ENCODE assay signal across 1 cellular context in the genomic region with DNA sequence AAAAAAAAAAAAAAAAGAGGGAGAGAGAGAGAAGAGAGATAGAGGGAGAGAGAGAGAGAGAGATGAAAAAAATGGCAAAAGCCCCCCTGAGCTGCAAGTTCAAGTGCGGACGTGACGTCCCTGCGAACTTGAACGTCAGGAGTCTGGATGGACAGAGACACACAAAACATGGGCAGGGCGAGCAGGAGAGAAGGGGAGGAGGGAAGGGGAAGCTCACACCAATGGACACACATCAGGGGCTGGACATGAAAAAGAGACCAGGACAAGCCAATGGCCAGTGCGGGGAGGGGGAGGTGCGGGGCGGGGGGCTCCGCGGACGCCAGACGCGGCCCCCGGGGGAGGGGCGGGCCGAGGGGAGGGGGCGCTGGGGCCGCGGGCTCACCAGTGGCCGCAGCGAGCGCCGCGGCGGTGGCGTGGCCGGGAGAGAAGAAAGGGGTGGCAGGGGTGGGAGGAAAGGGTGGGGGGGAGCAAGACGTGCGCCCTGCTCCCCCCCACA.
TF ChIP-seq lines count a peak whose summit lies in the region.

A gene (minus strand): TSS at position 159 of the 496 bp plus-strand sequence. CDS start 384 bp downstream, outside the sequence.

TF ChIP-seq in GM23338, 12 proteins besides CTCF, POLR2A, EP300 and RAD21 (continued from another document):
- TF ChIP-seq, protein P1, sequence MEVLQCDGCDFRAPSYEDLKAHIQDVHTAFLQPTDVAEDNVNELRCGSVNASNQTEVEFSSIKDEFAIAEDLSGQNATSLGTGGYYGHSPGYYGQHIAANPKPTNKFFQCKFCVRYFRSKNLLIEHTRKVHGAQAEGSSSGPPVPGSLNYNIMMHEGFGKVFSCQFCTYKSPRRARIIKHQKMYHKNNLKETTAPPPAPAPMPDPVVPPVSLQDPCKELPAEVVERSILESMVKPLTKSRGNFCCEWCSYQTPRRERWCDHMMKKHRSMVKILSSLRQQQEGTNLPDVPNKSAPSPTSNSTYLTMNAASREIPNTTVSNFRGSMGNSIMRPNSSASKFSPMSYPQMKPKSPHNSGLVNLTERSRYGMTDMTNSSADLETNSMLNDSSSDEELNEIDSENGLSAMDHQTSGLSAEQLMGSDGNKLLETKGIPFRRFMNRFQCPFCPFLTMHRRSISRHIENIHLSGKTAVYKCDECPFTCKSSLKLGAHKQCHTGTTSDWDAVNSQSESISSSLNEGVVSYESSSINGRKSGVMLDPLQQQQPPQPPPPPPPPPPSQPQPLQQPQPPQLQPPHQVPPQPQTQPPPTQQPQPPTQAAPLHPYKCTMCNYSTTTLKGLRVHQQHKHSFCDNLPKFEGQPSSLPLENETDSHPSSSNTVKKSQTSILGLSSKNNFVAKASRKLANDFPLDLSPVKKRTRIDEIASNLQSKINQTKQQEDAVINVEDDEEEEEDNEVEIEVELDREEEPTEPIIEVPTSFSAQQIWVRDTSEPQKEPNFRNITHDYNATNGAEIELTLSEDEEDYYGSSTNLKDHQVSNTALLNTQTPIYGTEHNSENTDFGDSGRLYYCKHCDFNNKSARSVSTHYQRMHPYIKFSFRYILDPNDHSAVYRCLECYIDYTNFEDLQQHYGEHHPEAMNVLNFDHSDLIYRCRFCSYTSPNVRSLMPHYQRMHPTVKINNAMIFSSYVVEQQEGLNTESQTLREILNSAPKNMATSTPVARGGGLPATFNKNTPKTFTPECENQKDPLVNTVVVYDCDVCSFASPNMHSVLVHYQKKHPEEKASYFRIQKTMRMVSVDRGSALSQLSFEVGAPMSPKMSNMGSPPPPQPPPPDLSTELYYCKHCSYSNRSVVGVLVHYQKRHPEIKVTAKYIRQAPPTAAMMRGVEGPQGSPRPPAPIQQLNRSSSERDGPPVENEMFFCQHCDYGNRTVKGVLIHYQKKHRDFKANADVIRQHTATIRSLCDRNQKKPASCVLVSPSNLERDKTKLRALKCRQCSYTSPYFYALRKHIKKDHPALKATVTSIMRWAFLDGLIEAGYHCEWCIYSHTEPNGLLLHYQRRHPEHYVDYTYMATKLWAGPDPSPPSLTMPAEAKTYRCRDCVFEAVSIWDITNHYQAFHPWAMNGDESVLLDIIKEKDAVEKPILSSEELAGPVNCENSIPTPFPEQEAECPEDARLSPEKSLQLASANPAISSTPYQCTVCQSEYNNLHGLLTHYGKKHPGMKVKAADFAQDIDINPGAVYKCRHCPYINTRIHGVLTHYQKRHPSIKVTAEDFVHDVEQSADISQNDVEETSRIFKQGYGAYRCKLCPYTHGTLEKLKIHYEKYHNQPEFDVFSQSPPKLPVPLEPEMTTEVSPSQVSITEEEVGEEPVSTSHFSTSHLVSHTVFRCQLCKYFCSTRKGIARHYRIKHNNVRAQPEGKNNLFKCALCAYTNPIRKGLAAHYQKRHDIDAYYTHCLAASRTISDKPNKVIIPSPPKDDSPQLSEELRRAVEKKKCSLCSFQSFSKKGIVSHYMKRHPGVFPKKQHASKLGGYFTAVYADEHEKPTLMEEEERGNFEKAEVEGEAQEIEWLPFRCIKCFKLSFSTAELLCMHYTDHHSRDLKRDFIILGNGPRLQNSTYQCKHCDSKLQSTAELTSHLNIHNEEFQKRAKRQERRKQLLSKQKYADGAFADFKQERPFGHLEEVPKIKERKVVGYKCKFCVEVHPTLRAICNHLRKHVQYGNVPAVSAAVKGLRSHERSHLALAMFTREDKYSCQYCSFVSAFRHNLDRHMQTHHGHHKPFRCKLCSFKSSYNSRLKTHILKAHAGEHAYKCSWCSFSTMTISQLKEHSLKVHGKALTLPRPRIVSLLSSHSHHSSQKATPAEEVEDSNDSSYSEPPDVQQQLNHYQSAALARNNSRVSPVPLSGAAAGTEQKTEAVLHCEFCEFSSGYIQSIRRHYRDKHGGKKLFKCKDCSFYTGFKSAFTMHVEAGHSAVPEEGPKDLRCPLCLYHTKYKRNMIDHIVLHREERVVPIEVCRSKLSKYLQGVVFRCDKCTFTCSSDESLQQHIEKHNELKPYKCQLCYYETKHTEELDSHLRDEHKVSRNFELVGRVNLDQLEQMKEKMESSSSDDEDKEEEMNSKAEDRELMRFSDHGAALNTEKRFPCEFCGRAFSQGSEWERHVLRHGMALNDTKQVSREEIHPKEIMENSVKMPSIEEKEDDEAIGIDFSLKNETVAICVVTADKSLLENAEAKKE (CRISPR knock-in tag; IDR thresholded peaks at IDR 0.05): no peak
- TF ChIP-seq NANOG (IDR thresholded peaks at IDR 0.05; ENCODE audit: borderline replicate concordance) (no peak), EZH2phosphoT487 (IDR thresholded peaks at IDR 0.05; ENCODE audit: unreplicated experiment) (no peak), STAT1 (IDR thresholded peaks at IDR 0.05; ENCODE audit: unreplicated experiment) (no peak)
